In genomic region chr5:139495644-139496435, GRCh38 we compare ENCODE assay signal across 1 cellular context.
TF ChIP-seq lines count a peak whose summit lies in the region.

No MANE protein-coding gene starts in this region.

TF ChIP-seq in HepG2, 621 proteins besides CTCF, POLR2A, EP300 and RAD21:
- TF ChIP-seq GABPB1 (CRISPR knock-in tag; IDR thresholded peaks at IDR 0.05) (no peak), ZSCAN21 (CRISPR knock-in tag; IDR thresholded peaks at IDR 0.05; ENCODE audit: borderline replicate concordance) (no peak), YEATS4 (CRISPR knock-in tag; IDR thresholded peaks at IDR 0.05; ENCODE audit: borderline replicate concordance) (no peak), FOSL1 (CRISPR knock-in tag; IDR thresholded peaks at IDR 0.05; ENCODE audit: borderline replicate concordance) (no peak), ZNF33B (CRISPR knock-in tag; IDR thresholded peaks at IDR 0.05) (no peak)
